Comparison of ENCODE assay signal across 21 cellular contexts in the genomic region with DNA sequence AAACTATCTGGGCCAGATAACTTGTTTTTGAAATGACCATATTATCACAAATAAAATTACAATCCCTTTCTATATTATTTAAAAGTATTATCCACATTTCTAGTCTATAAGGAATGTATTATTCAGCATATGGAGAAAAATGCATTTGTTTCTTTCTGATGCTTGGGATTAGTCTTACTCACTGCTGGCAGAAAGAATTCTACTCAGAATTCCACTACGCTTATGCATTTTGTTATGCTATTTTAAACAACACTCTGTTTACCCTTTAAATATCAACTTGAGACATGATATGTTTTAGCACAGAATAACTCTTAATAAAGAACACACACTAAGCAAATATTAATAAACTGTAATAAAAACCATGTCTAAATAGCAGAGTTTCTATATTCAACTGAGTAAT.
DNase-seq lines count a peak whose midpoint lies in the region; ATAC-seq and TF ChIP-seq lines count a peak whose summit lies in the region.
"Had no signal": no experiment of that assay in that cellular context is flagged by ENCODE, and none has a peak within 500 bp of the region (broad histone marks: within the 10 kb centered on the region; RNA-seq: fewer than 3 reads in every experiment).

No MANE protein-coding gene starts in this region.

- H3K27ac ChIP-seq in PC-3 (ENCODE audit: low read length): no peak overlapping the region
- H3K27ac ChIP-seq in fibroblast of lung (ENCODE audit: insufficient read depth, low read length): no peak overlapping the region
- no peak overlapping the region for H3K27ac ChIP-seq in prostate gland
- H3K27ac ChIP-seq: BLaER1, C4-2B had no signal

- no peaks in the 10 kb centered on the region for H3F3A ChIP-seq in PC-3 (ENCODE audit: low read length, unreplicated experiment)

- H3K79me2 ChIP-seq in PC-3 (ENCODE audit: low read length): no peaks in the 10 kb centered on the region
- no peaks in the 10 kb centered on the region for H3K79me2 ChIP-seq in fibroblast of lung (ENCODE audit: control insufficient read depth, insufficient read depth, low read length)

- CTCF ChIA-PET in PC-3 (lab: Charles Lee): no interaction called here

- no peak overlapping the region for H3K4me3 ChIP-seq in PC-3 (ENCODE audit: low read length)
- H3K4me3 ChIP-seq in fibroblast of lung (replicated peaks in 1 of 4; ENCODE audit: control extremely low read depth in 1 of 4, insufficient read depth in 1 of 4, low read depth in 3 of 4, low read length in 4 of 4): no peak overlapping the region
- no peak overlapping the region for H3K4me3 ChIP-seq in prostate gland
- H3K4me3 ChIP-seq: BLaER1, GM12878, GM23338 had no signal

- no peaks in the 10 kb centered on the region for H3K36me3 ChIP-seq in PC-3 (ENCODE audit: low read depth, low read length)
- H3K36me3 ChIP-seq in fibroblast of lung (ENCODE audit: control insufficient read depth, insufficient read depth, low read length): no peaks in the 10 kb centered on the region
- H3K36me3 ChIP-seq in prostate gland: no peaks in the 10 kb centered on the region
- H3K36me3 ChIP-seq: BLaER1 had no signal

- DNase-seq in HCEC 1CT (peak; percentile 65), PC-3 (no peak), amniotic epithelial cell (ENCODE audit: low read depth) (peak; percentile 9), fibroblast of lung (ENCODE audit: low read depth in 2 of 2) (peak in 1 of 2 donors; percentile 36), DMS153 treated with DMSO at 0.1 percent for 48 hours (lab: John Stamatoyannopoulos, UW; ENCODE audit: unreplicated experiment) (no peak), prostate gland (ENCODE audit: low spot score) (no peak)
- DNase-seq: Caco-2; CD4-positive, CD25-positive, alpha-beta regulatory T cell; CD8-positive, alpha-beta T cell; DMS153; DMS79; EL; GDM1; H9; HFFc6 had no signal

- no peak for TF ChIP-seq CTCF in PC-3 (conservative IDR thresholded peaks at IDR 0.05; ENCODE audit: low read depth, low read length)
- TF ChIP-seq CTCF in fibroblast of lung (conservative IDR thresholded peaks at IDR 0.05 in 1 of 2, IDR thresholded peaks at IDR 0.05 in 1 of 2; ENCODE audit: low read depth in 1 of 2, low read length in 2 of 2): no peak
- TF ChIP-seq CTCF in prostate gland (IDR thresholded peaks at IDR 0.05): no peak

- no TSS peak for BruUV-seq in PC-3 (replicated peaks; lab: Mats Ljungman, UMichigan)

- intact Hi-C loops in PC-3 (cut with micrococcal nuclease) (no loop called here), prostate gland (cut with DNase I) (no loop called here)

- ATAC-seq in PC-3: peak; percentile 20; the same call in 1 of the 2 replicates
- no peak for ATAC-seq in HG02938 (IDR thresholded peaks at IDR 0.05; ENCODE audit: unreplicated experiment)
- ATAC-seq in GM21367 (IDR thresholded peaks at IDR 0.05; ENCODE audit: unreplicated experiment): no peak
- ATAC-seq: CD8-positive, alpha-beta T cell; GM12878; GM23338 had no signal

- no peaks in the 10 kb centered on the region for H3K9me2 ChIP-seq in PC-3 (replicated peaks; ENCODE audit: low read length)

- H3K9ac ChIP-seq in PC-3 (ENCODE audit: low read length) (no peak overlapping the region), fibroblast of lung (ENCODE audit: insufficient read depth, low read length) (no peak overlapping the region)
- H3K9ac ChIP-seq: BLaER1 had no signal

- no peaks in the 10 kb centered on the region for H4K20me1 ChIP-seq in PC-3 (ENCODE audit: low read length)
- H4K20me1 ChIP-seq in fibroblast of lung (ENCODE audit: control insufficient read depth, extremely low read depth, insufficient read depth, low read length): no peaks in the 10 kb centered on the region
- H4K20me1 ChIP-seq: BLaER1 had no signal

- H3K9me3 ChIP-seq in PC-3 (ENCODE audit: low read length) (no peaks in the 10 kb centered on the region), fibroblast of lung (ENCODE audit: control insufficient read depth, insufficient read depth, low read depth, low read length) (no peaks in the 10 kb centered on the region), prostate gland (no peaks in the 10 kb centered on the region)
- H3K9me3 ChIP-seq: BLaER1, Caco-2 had no signal

- POLR2A ChIA-PET in PC-3 (lab: Charles Lee; ENCODE audit: unreplicated experiment): no interaction called here

- WGBS in prostate gland: 45% methylated on average over 1 of the region's 1 CpG

- H3K4me1 ChIP-seq in PC-3 (ENCODE audit: insufficient read depth, low read length) (no peaks in the 10 kb centered on the region), fibroblast of lung (ENCODE audit: control insufficient read depth, extremely low read depth, insufficient read depth, low read length) (peaks cover 6% of the 10 kb centered on the region), prostate gland (replicated peaks) (no peaks in the 10 kb centered on the region)
- H3K4me1 ChIP-seq: Caco-2 had no signal

- H3K4me2 ChIP-seq in PC-3 (ENCODE audit: low read length) (no peak overlapping the region), fibroblast of lung (ENCODE audit: extremely low read depth, insufficient read depth, low read length) (peak overlapping the region; percentile 8)
- H3K4me2 ChIP-seq: BLaER1, GM23338 had no signal

- H3K27me3 ChIP-seq in PC-3 (ENCODE audit: low read length) (peaks cover 24% of the 10 kb centered on the region), fibroblast of lung (ENCODE audit: control insufficient read depth, insufficient read depth, low read length) (no peaks in the 10 kb centered on the region), prostate gland (replicated peaks; ENCODE audit: insufficient read depth) (no peaks in the 10 kb centered on the region)
- H3K27me3 ChIP-seq: BLaER1 had no signal

- no peak for TF ChIP-seq POLR2A in prostate gland (IDR thresholded peaks at IDR 0.05)

- H2AFZ ChIP-seq in PC-3 (ENCODE audit: low read length) (no peak overlapping the region), fibroblast of lung (ENCODE audit: low read length) (no peak overlapping the region)
- H2AFZ ChIP-seq: GM23338 had no signal

Comparison
In these comparisons a context has a peak if more than half of its experiments do, and no peak if none do; other contexts are left out.
1. DNase-seq: peak in HCEC 1CT (single experiment) and amniotic epithelial cell (single experiment); none in PC-3 (single experiment), DMS153 treated with DMSO at 0.1 percent for 48 hours (single experiment) and prostate gland (single experiment).